ENCODE assay signal across 8 cellular contexts in the genomic region with DNA sequence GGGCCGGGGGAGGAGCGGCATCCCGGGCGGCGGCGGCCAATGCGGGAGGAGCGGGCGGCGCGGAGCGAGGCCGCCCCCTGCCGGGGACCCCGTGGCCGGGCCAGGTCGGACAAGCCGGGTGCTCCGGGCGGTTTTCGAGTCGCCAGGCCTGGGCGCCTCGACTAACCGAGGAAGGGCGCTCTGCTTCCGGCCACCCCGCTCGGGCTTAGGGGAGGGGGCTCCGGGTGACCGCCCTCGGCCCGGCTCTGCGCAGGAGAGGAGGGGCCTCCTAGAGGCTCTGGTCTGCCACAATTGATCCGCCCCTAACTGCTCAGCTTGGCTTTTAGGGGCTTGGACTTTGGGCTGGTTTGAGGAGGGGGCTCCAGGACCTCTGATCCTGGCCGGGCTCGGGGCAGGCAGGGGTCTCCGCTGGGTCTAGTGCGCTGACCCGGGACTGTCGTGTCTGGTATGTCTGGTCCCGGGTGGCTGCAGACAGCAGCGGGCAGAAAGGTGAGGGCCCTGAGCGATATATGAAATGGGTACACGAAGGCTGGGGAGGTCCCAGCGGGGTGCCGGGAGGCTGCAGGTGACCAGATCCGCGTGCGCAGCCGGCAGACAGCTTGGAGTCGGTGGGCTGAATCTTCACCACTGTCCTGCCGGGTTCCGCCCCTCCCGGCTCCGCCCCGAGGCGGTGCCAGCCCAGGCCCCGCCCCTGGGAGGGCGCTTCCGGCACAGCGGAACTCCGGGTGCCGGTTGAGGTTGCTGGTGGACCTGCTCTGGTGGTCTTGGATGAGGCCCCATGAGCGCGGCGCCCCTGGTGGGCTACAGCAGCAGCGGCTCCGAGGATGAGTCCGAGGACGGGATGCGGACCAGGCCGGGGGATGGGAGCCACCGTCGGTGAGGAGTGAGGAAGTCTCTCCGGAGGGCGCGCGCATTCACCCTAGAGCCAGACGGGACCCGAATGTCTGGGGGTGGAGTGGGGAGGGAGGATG. TPM values are rescaled to one million over a fixed set of nuclear protein-coding genes. Genes with fewer than 3 reads are reported as not detected.
DNase-seq lines count a peak whose midpoint lies in the region; ATAC-seq and TF ChIP-seq lines count a peak whose summit lies in the region.

A gene with protein sequence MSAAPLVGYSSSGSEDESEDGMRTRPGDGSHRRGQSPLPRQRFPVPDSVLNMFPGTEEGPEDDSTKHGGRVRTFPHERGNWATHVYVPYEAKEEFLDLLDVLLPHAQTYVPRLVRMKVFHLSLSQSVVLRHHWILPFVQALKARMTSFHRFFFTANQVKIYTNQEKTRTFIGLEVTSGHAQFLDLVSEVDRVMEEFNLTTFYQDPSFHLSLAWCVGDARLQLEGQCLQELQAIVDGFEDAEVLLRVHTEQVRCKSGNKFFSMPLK (plus strand): TSS at position 702 of the 971 bp plus-strand sequence. CDS start 77 bp downstream, at position 779.

- no peak within 1 kb of the TSS for H3K4ac ChIP-seq in H9 (ENCODE audit: low read depth, low read length)

- H4K8ac ChIP-seq in H9 (replicated peaks; ENCODE audit: insufficient read length, low read depth, low read length) = no peak within 1 kb of the TSS

- H3K27ac ChIP-seq in H9 (ENCODE audit: insufficient read length, low read depth, low read length) (no peak within 1 kb of the TSS), SU-DHL-6 (ENCODE audit: low read depth, low read length) (peak within 1 kb of the TSS; percentile 67), heart left ventricle (peak within 1 kb of the TSS; percentile 66 to 99 (median 92))

- 0 out of 2 replicates have a peak within 1 kb of the TSS, but pooled peaks have one; percentile 6 for H3K14ac ChIP-seq in H9 (ENCODE audit: insufficient read depth, low read length)

- H3K56ac ChIP-seq in H9 (ENCODE audit: insufficient read length, low read depth, low read length) = no peak within 1 kb of the TSS

- peak within 1 kb of the TSS; percentile 18 for H3K18ac ChIP-seq in H9 (ENCODE audit: insufficient read length, low read depth, low read length)

- H3K36me3 ChIP-seq in SU-DHL-6 (ENCODE audit: low read length) = no peaks in the 10 kb centered on the region; the same call in 1 of the 2 replicates
- peaks cover 32% of the 10 kb centered on the region for H3K36me3 ChIP-seq in adipocyte (ENCODE audit: control insufficient read depth, insufficient read depth, low read length, severe bottlenecking)
- H3K36me3 ChIP-seq in heart left ventricle = peaks cover 0 to 53% (median 26%) of the 10 kb centered on the region in 9 donors

- H3K23me2 ChIP-seq in H9 (ENCODE audit: insufficient read length, low read depth, low read length, poor library complexity, severe bottlenecking) = peaks cover 8% of the 10 kb centered on the region

- intact Hi-C loops in heart left ventricle (cut with DNase I) = loop anchor here in 9 of 10 donors (1.0 to 10.0 kb wide), 11 partner anchors 100 to 426 kb away; partner anchors contain the start of genes KATNB1 (in 2 of the 9) and KIFC3 (in 2 of the 9)

- peak in 1 of 2 donors; percentile 88 for TF ChIP-seq POLR2A in heart left ventricle (IDR thresholded peaks at IDR 0.05)

- H3K9ac ChIP-seq in H9 (ENCODE audit: extremely low read depth, insufficient read length, low read length) (peak within 1 kb of the TSS; percentile 25), SU-DHL-6 (ENCODE audit: low read length) (peak within 1 kb of the TSS; percentile 83), adipocyte (ENCODE audit: low read length) (peak within 1 kb of the TSS; percentile 91)

- no peaks in the 10 kb centered on the region for H3K27me3 Mint-ChIP-seq in H9 (ENCODE audit: low read depth)
- no peaks in the 10 kb centered on the region for H3K27me3 Mint-ChIP-seq in progenitor cell of endocrine pancreas

- no peak within 1 kb of the TSS for H4K91ac ChIP-seq in H9 (ENCODE audit: insufficient read length, low read depth, low read length)

- H4K5ac ChIP-seq in H9 (ENCODE audit: insufficient read length, low read depth, low read length) = no peak within 1 kb of the TSS

- H3K4me1 Mint-ChIP-seq in H9 = peaks cover 16 to 17% of the 10 kb centered on the region in 2 experiments
- peaks cover 11% of the 10 kb centered on the region for H3K4me1 Mint-ChIP-seq in progenitor cell of endocrine pancreas (ENCODE audit: low read depth)

- H3K9me3 Mint-ChIP-seq in H9 = no peaks in the 10 kb centered on the region; a peak in 1 of 5 replicates
- H3K9me3 Mint-ChIP-seq in progenitor cell of endocrine pancreas (ENCODE audit: low read depth) = no peaks in the 10 kb centered on the region

- ATAC-seq in heart left ventricle = peak; percentile 90 to 96 (median 92)

- DNase-seq in GM10266 (ENCODE audit: extremely low spot score) (peak; percentile 98), H9 (peak; percentile 94), M059J (ENCODE audit: low read depth) (peak; percentile 88), adipocyte (ENCODE audit: low read depth) (peak; percentile 94), heart left ventricle (peak; percentile 90 to 95 (median 92)), progenitor cell of endocrine pancreas (ENCODE audit: low spot score, unreplicated experiment) (peak; percentile 85), ureter (ENCODE audit: low spot score) (peak; percentile 88)

- H2AK5ac ChIP-seq in H9 (ENCODE audit: insufficient read length, low read length) = no peak within 1 kb of the TSS

- no CpG with 5 or more reads among the region's 81 CpGs for WGBS in H9 (ENCODE audit: extremely low coverage, insufficient read length, low lambda C conversion rate)
- WGBS in heart left ventricle, 4 donors = 1 to 4% (median 1%) methylated on average over 20 to 81 of the region's 81 CpGs

- H2BK5ac ChIP-seq in H9 (ENCODE audit: insufficient read length, low read length) = no peak within 1 kb of the TSS

- peak; percentile 81 for TF ChIP-seq CTCF in GM10266 (IDR thresholded peaks at IDR 0.05; ENCODE audit: control insufficient read depth, insufficient read depth, low read depth, missing control alignments)
- peak; percentile 66 for TF ChIP-seq CTCF in H9 (conservative IDR thresholded peaks at IDR 0.05)
- TF ChIP-seq CTCF in SU-DHL-6 (IDR thresholded peaks at IDR 0.05; ENCODE audit: insufficient read depth, low read length, poor library complexity, severe bottlenecking) = peak; percentile 29
- peak; percentile 50 to 93 (median 77) for TF ChIP-seq CTCF in heart left ventricle (IDR thresholded peaks at IDR 0.05)
- TF ChIP-seq CTCF in progenitor cell of endocrine pancreas (IDR thresholded peaks at IDR 0.05; ENCODE audit: unreplicated experiment) = peak; percentile 82

- H2BK15ac ChIP-seq in H9 (ENCODE audit: low read depth, low read length) = no peak within 1 kb of the TSS

- H3K27me3 ChIP-seq in H9 (ENCODE audit: insufficient read depth, low read length) (no peaks in the 10 kb centered on the region), SU-DHL-6 (ENCODE audit: low read length) (no peaks in the 10 kb centered on the region), adipocyte (replicated peaks; ENCODE audit: control insufficient read depth, insufficient read depth, low read length) (no peaks in the 10 kb centered on the region), heart left ventricle (no peaks in the 10 kb centered on the region)

- H2AFZ ChIP-seq in H9 (ENCODE audit: low read length) = no peak within 1 kb of the TSS
- peak within 1 kb of the TSS; percentile 93 for H2AFZ ChIP-seq in SU-DHL-6 (ENCODE audit: low read depth, low read length, severe bottlenecking)

- no peak within 1 kb of the TSS for H3K23ac ChIP-seq in H9 (ENCODE audit: insufficient read length, low read depth, low read length)

- H3K4me3 ChIP-seq in SU-DHL-6 (ENCODE audit: insufficient read depth, low read length, poor library complexity, severe bottlenecking) (peak within 1 kb of the TSS; percentile 80), adipocyte (ENCODE audit: low read length) (peak within 1 kb of the TSS; percentile 94), heart left ventricle (peak within 1 kb of the TSS; percentile 27 to 89 (median 76))

- no peak within 1 kb of the TSS for H2BK12ac ChIP-seq in H9 (ENCODE audit: insufficient read length, low read depth, low read length)

- peak within 1 kb of the TSS; percentile 66 to 94 (median 89); a peak in 4 of 7 replicates for H3K27ac Mint-ChIP-seq in H9
- H3K27ac Mint-ChIP-seq in progenitor cell of endocrine pancreas = peak within 1 kb of the TSS; percentile 92

- H3K4me1 ChIP-seq in H9 (ENCODE audit: insufficient read depth, low read length) = peaks cover 2% of the 10 kb centered on the region; the same call in 1 of the 2 replicates
- peaks cover 23% of the 10 kb centered on the region for H3K4me1 ChIP-seq in adipocyte (ENCODE audit: control insufficient read depth, insufficient read depth, low read length)
- peaks cover 0 to 45% (median 28%) of the 10 kb centered on the region in 12 donors for H3K4me1 ChIP-seq in heart left ventricle

- H3T11ph ChIP-seq in H9 (ENCODE audit: low read length) = no peak within 1 kb of the TSS

- H4K20me1 ChIP-seq in H9 (ENCODE audit: control insufficient read depth, insufficient read depth, insufficient read length) (no peaks in the 10 kb centered on the region), SU-DHL-6 (ENCODE audit: low read depth, low read length) (no peaks in the 10 kb centered on the region)

- peaks cover 15% of the 10 kb centered on the region for H3F3A ChIP-seq in SU-DHL-6 (ENCODE audit: insufficient read depth)

- peak within 1 kb of the TSS; percentile 92 to 93 for H3K4me3 Mint-ChIP-seq in H9
- H3K4me3 Mint-ChIP-seq in progenitor cell of endocrine pancreas (ENCODE audit: low read depth) = peak within 1 kb of the TSS; percentile 87

- H3K9me2 ChIP-seq in SU-DHL-6 (replicated peaks; ENCODE audit: insufficient read depth, low read length) = no peaks in the 10 kb centered on the region

- no peaks in the 10 kb centered on the region; the same call in 1 of the 2 replicates for H3K79me2 ChIP-seq in H9 (ENCODE audit: insufficient read depth, low read length)
- no peaks in the 10 kb centered on the region for H3K79me2 ChIP-seq in SU-DHL-6 (ENCODE audit: insufficient read depth, low read length)

- H2BK120ac ChIP-seq in H9 (ENCODE audit: low read depth, low read length, poor library complexity, severe bottlenecking) = no peak within 1 kb of the TSS

- H3K4me2 ChIP-seq in H9 (ENCODE audit: insufficient read depth, insufficient read length, low read length) = peak within 1 kb of the TSS; percentile 68
- peak within 1 kb of the TSS; percentile 95 for H3K4me2 ChIP-seq in SU-DHL-6 (ENCODE audit: low read depth, low read length, poor library complexity, severe bottlenecking)

- H3K79me1 ChIP-seq in H9 (ENCODE audit: insufficient read depth, low read depth, low read length, poor library complexity, severe bottlenecking) = no peaks in the 10 kb centered on the region

- H3K36me3 Mint-ChIP-seq in H9 (ENCODE audit: insufficient read depth in 1 of 3, low read depth in 3 of 3) = peaks cover 12 to 48% (median 39%) of the 10 kb centered on the region in 3 experiments; a peak in 6 of 7 replicates
- H3K36me3 Mint-ChIP-seq in progenitor cell of endocrine pancreas (ENCODE audit: insufficient read depth) = peaks cover 14% of the 10 kb centered on the region

- H3K9me3 ChIP-seq in H9 (ENCODE audit: control insufficient read depth, low read depth, low read length) = no peaks in the 10 kb centered on the region
- no peaks in the 10 kb centered on the region for H3K9me3 ChIP-seq in SU-DHL-6 (ENCODE audit: insufficient read depth, low read length)
- no peaks in the 10 kb centered on the region for H3K9me3 ChIP-seq in adipocyte (ENCODE audit: control insufficient read depth, low read length)
- H3K9me3 ChIP-seq in heart left ventricle = no peaks in the 10 kb centered on the region

- no peak within 1 kb of the TSS for H2BK20ac ChIP-seq in H9 (ENCODE audit: low read depth, low read length, poor library complexity, severe bottlenecking)

RNA-seq across cellular contexts. Expression of the gene that starts here (rescaled TPM):
- total RNA-seq in H9 (2021) = 65.0 and 65.6 TPM in 2 replicates
- 47.8 and 74.4 TPM in 2 replicates for total RNA-seq in M059J (2014; rRNA removed; shearing (Covaris generic))
- total RNA-seq in heart left ventricle = 10 to 100 TPM; 20.3 to 61.9 (median 34.4) TPM
- 10 to 100 TPM; 25.5 to 60.7 TPM for polyA plus RNA-seq in heart left ventricle
- total RNA-seq in progenitor cell of endocrine pancreas = 43.0 and 43.6 TPM in 2 replicates
- 50.5 TPM for total RNA-seq in ureter

Comparison
In these comparisons a context has a peak if more than half of its experiments do, and no peak if none do; other contexts are left out.
1. CTCF ChIP-seq: peak in every context shown above with its lines; median percentile 82 in progenitor cell of endocrine pancreas; 81 in GM10266; 77 in heart left ventricle; 66 in H9; 29 in SU-DHL-6.
2. H3K9ac ChIP-seq: peak in every context shown above with its lines; median percentile 91 in adipocyte; 83 in SU-DHL-6; 25 in H9.